ENCODE assay signal across 29 cellular contexts in genomic region chr22:19533857-19534256, GRCh38. TPM values are rescaled to one million over a fixed set of nuclear protein-coding genes. Genes with fewer than 3 reads are reported as not detected.
"Had no signal": no experiment of that assay in that cellular context is flagged by ENCODE, and none has a peak within 500 bp of the region (broad histone marks: within the 10 kb centered on the region; RNA-seq: fewer than 3 reads in every experiment).

No MANE protein-coding gene starts in this region.

- H3K4me3 Mint-ChIP-seq: natural killer cell; nephron; neural progenitor cell; stimulated activated effector memory CD8-positive, alpha-beta T cell treated with anti-CD3 and anti-CD28 coated beads, Interleukin-12 subunit alpha, Interleukin-12 subunit beta, amount 100 ng/mL, for 72 hours; stimulated activated naive B cell treated with anti-CD40 and anti-IgM and Interleukin-4, amounts not matched to agents 10 μg/mL and 1 μg/mL and 100 μg/mL, for 72 hours; stimulated activated naive CD8-positive, alpha-beta T cell treated with anti-CD3 and anti-CD28 coated beads, Interleukin-15, Interleukin-2, amounts not matched to agents 100 ng/mL and 50 ng/mL, for 24 hours had no signal

- ATAC-seq: natural killer cell; psoas muscle; right cardiac atrium; right lobe of liver; stimulated activated effector memory CD8-positive, alpha-beta T cell treated with anti-CD3 and anti-CD28 coated beads, Interleukin-12 subunit alpha, Interleukin-12 subunit beta, amount 100 ng/mL, for 72 hours; stimulated activated naive B cell treated with anti-CD40 and anti-IgM and Interleukin-4, amounts not matched to agents 10 μg/mL and 1 μg/mL and 100 μg/mL, for 72 hours had no signal

- H3K79me2 ChIP-seq: parathyroid adenoma had no signal

- H3K4me2 ChIP-seq: neural progenitor cell had no signal

- H2AFZ ChIP-seq: neural progenitor cell, parathyroid adenoma had no signal

- H3K9ac ChIP-seq: neural progenitor cell, parathyroid adenoma had no signal

- DNase-seq: natural killer cell; occipital lobe; ovary; psoas muscle; right cardiac atrium; sigmoid colon; small intestine; stimulated activated CD4-positive, alpha-beta T cell treated with anti-CD3 and anti-CD28 coated beads, Interleukin-15, amount 100 ng/mL, for 24 hours; stimulated activated CD4-positive, alpha-beta T cell treated with anti-CD3 and anti-CD28 coated beads, Interleukin-2, amount 100 ng/mL, for 24 hours; stimulated activated CD4-positive, alpha-beta T cell treated with anti-CD3 and anti-CD28 coated beads, Interleukin-2, amount 100 ng/mL, for 48 hours; stimulated activated CD4-positive, alpha-beta T cell treated with anti-CD3 and anti-CD28 coated beads, Interleukin-4, amount 100 ng/mL, for 24 hours; stimulated activated naive B cell treated with anti-CD40 and anti-IgM and Interleukin-4, amounts not matched to agents 10 μg/mL and 1 μg/mL and 100 μg/mL, for 72 hours; stimulated activated naive CD4-positive, alpha-beta T cell treated with Interleukin-2 at 50 U/mL for 16 hours; stomach; thyroid gland; trophoblast cell; upper lobe of left lung had no signal

- FAIRE-seq: small intestine, urothelium cell line had no signal

- H3K27ac ChIP-seq: neural progenitor cell, ovary, parathyroid adenoma, psoas muscle, right lobe of liver, sigmoid colon, stomach, thoracic aorta, thyroid gland, tibial nerve, vagina had no signal

- H3K9me3 Mint-ChIP-seq: natural killer cell; nephron; neural progenitor cell; stimulated activated effector memory CD8-positive, alpha-beta T cell treated with anti-CD3 and anti-CD28 coated beads, Interleukin-12 subunit alpha, Interleukin-12 subunit beta, amount 100 ng/mL, for 72 hours; stimulated activated naive B cell treated with anti-CD40 and anti-IgM and Interleukin-4, amounts not matched to agents 10 μg/mL and 1 μg/mL and 100 μg/mL, for 72 hours; stimulated activated naive CD8-positive, alpha-beta T cell treated with anti-CD3 and anti-CD28 coated beads, Interleukin-15, Interleukin-2, amounts not matched to agents 100 ng/mL and 50 ng/mL, for 24 hours had no signal

- H3K36me3 Mint-ChIP-seq: natural killer cell; neural progenitor cell; stimulated activated effector memory CD8-positive, alpha-beta T cell treated with anti-CD3 and anti-CD28 coated beads, Interleukin-12 subunit alpha, Interleukin-12 subunit beta, amount 100 ng/mL, for 72 hours; stimulated activated naive B cell treated with anti-CD40 and anti-IgM and Interleukin-4, amounts not matched to agents 10 μg/mL and 1 μg/mL and 100 μg/mL, for 72 hours had no signal

- H3K4me1 ChIP-seq: neural progenitor cell, parathyroid adenoma, psoas muscle, right lobe of liver, sigmoid colon, stomach, thyroid gland, tibial nerve, vagina had no signal

- H3K9me3 ChIP-seq: ovary, psoas muscle, right lobe of liver, sigmoid colon, stomach, thoracic aorta, thyroid gland, tibial nerve, upper lobe of left lung, vagina had no signal

- H3K4me3 ChIP-seq: neural progenitor cell, ovary, psoas muscle, right lobe of liver, sigmoid colon, stomach, thoracic aorta, thyroid gland, tibial nerve, upper lobe of left lung, vagina had no signal

- H3K27me3 ChIP-seq: neural progenitor cell, ovary, right lobe of liver, sigmoid colon, thyroid gland, tibial nerve, upper lobe of left lung, vagina had no signal

- H3K27ac Mint-ChIP-seq: natural killer cell; nephron; neural progenitor cell; progenitor cell of endocrine pancreas; stimulated activated effector memory CD8-positive, alpha-beta T cell treated with anti-CD3 and anti-CD28 coated beads, Interleukin-12 subunit alpha, Interleukin-12 subunit beta, amount 100 ng/mL, for 72 hours; stimulated activated naive B cell treated with anti-CD40 and anti-IgM and Interleukin-4, amounts not matched to agents 10 μg/mL and 1 μg/mL and 100 μg/mL, for 72 hours; stimulated activated naive CD8-positive, alpha-beta T cell treated with anti-CD3 and anti-CD28 coated beads, Interleukin-15, Interleukin-2, amounts not matched to agents 100 ng/mL and 50 ng/mL, for 24 hours had no signal

- H3K36me3 ChIP-seq: neural progenitor cell, ovary, right lobe of liver, sigmoid colon, stomach, thoracic aorta, thyroid gland, tibial nerve, upper lobe of left lung, vagina had no signal

- H3K4me1 Mint-ChIP-seq: natural killer cell; nephron; neural progenitor cell; stimulated activated effector memory CD8-positive, alpha-beta T cell treated with anti-CD3 and anti-CD28 coated beads, Interleukin-12 subunit alpha, Interleukin-12 subunit beta, amount 100 ng/mL, for 72 hours; stimulated activated naive B cell treated with anti-CD40 and anti-IgM and Interleukin-4, amounts not matched to agents 10 μg/mL and 1 μg/mL and 100 μg/mL, for 72 hours had no signal

RNA-seq across cellular contexts. Expression of gene CLDN5, which starts 9.6 kb away (rescaled TPM):
- total RNA-seq: osteoblast, progenitor cell of endocrine pancreas had no signal
